In the genomic region with DNA sequence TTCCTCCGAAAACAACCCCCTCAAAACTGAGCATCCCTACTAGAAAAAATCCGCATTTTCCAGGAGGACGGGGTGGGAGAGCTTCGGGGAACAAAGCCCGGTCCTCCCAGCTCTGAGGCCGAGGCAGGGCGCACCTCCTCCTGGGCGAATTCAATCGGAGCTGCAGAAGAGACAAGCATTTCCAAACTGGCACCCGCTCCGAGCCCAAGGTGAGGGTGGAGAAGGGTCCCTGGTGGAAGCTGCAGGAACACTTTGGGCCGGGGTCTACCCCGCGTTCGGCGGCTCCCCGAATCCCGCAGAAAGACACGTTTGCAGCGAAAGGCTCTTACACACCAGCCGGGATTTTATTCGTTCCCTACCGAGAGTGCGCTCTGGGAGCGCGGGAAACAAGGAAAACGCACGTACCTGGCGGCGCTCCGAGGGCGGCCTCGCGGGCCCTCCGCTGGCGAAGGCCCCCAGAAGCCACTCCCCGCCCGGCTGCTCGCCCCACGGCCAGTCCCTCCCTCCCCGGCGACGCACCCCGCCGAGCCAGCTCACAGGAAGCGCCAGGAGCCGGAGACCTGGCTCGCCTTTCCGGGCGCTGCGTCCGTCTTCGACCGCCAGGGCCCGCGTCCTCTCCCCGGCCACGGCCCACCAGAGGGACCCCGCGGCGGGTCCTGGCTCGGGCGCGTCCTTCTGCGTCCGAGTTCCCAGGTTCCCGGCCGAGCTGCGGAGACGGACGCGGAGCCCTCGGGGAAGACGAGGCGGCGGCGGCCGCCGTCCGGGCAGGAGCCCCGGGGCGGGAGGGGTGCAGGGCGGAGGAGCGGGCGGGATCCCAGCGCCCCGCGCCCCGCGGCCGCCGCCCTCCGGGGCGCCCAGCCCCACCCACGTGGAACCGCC, we compare ENCODE assay signal across 8 cellular contexts. TPM values are rescaled to one million over a fixed set of nuclear protein-coding genes. Genes with fewer than 3 reads are reported as not detected.
DNase-seq lines count a peak whose midpoint lies in the region; ATAC-seq and TF ChIP-seq lines count a peak whose summit lies in the region.

No MANE protein-coding gene starts in this region.

- H2BK20ac ChIP-seq in IMR-90 (ENCODE audit: low read depth, low read length), result no peak overlapping the region

- H4K8ac ChIP-seq in IMR-90 (ENCODE audit: low read depth in 2 of 2, low read length in 2 of 2), result peak overlapping the region; percentile 74 to 93; a peak in 3 of 4 replicates

- H3K9ac ChIP-seq in IMR-90 (ENCODE audit: low read depth, low read length), result peak overlapping the region; percentile 100

- H3K27ac ChIP-seq in IMR-90 (ENCODE audit: insufficient read depth, low read length) (peak overlapping the region; percentile 100), heart left ventricle (peak overlapping the region; percentile 94 to 99 (median 97))

- intact Hi-C loops in IMR-90 (cut with micrococcal nuclease) (loop anchor here (1.0 kb wide), 1 partner anchor 49 kb away; no protein-coding TSS in a partner anchor), heart left ventricle (cut with DNase I) (loop anchor here in 1 of 10 donors (2.0 kb wide), 1 partner anchor 41 kb away; no protein-coding TSS in a partner anchor)

- peaks cover 10% of the 10 kb centered on the region; the same call in 1 of the 2 replicates for H3K9me1 ChIP-seq in IMR-90 (ENCODE audit: insufficient read depth, low read length)

- peaks cover 15% of the 10 kb centered on the region for H3K4me1 ChIP-seq in IMR-90 (ENCODE audit: control insufficient read depth, insufficient read depth, low read length)
- H3K4me1 ChIP-seq in heart left ventricle, result peaks cover 0 to 60% (median 22%) of the 10 kb centered on the region in 12 donors

- H3K9me3 ChIP-seq in IMR-90 (ENCODE audit: control insufficient read depth, insufficient read depth, low read length) (no peaks in the 10 kb centered on the region), heart left ventricle (no peaks in the 10 kb centered on the region)

- peak overlapping the region; percentile 89 for H3K23ac ChIP-seq in IMR-90 (ENCODE audit: low read depth, low read length)

- peaks cover 6% of the 10 kb centered on the region for H3K36me3 ChIP-seq in IMR-90 (ENCODE audit: control insufficient read depth, insufficient read depth, low read length)
- peaks cover 0 to 3% (median 0%) of the 10 kb centered on the region in 9 donors for H3K36me3 ChIP-seq in heart left ventricle

- peak overlapping the region; percentile 98 for H3K4me3 ChIP-seq in IMR-90 (ENCODE audit: insufficient read depth, low read depth, low read length)
- peak overlapping the region; percentile 66 to 93 (median 82) for H3K4me3 ChIP-seq in heart left ventricle

- dilution Hi-C loops in IMR-90 (cut with HindIII; ENCODE audit: low sequenced_read_pairs, unreplicated experiment), result no loop called here

- no peaks in the 10 kb centered on the region for H3K27me3 ChIP-seq in IMR-90 (ENCODE audit: control insufficient read depth, insufficient read depth, low read length)
- H3K27me3 ChIP-seq in heart left ventricle, result peaks cover 0 to 34% (median 0%) of the 10 kb centered on the region in 9 donors

- H2BK5ac ChIP-seq in IMR-90 (ENCODE audit: low read depth, low read length, poor library complexity, severe bottlenecking), result peak overlapping the region; percentile 96

- peak overlapping the region; percentile 84 for H2AFZ ChIP-seq in IMR-90 (replicated peaks; ENCODE audit: low read length, poor library complexity)

- ATAC-seq in GM21528 (IDR thresholded peaks at IDR 0.05; ENCODE audit: low FRiP score, unreplicated experiment) (peak; percentile 44), IMR-90 (ENCODE audit: low read depth) (peak; percentile 55), heart left ventricle (peak; percentile 35 to 72 (median 65)), HG03457 (IDR thresholded peaks at IDR 0.05; ENCODE audit: unreplicated experiment) (no peak)

- peaks cover 3 to 13% of the 10 kb centered on the region in 2 experiments; a peak in 3 of 4 replicates for H3K79me1 ChIP-seq in IMR-90 (ENCODE audit: low read depth in 1 of 2, low read length in 2 of 2)

- H3K4me2 ChIP-seq in IMR-90 (ENCODE audit: low read depth, low read length), result peak overlapping the region; percentile 68

- TF ChIP-seq POLR2A in IMR-90 (IDR thresholded peaks at IDR 0.05; ENCODE audit: low read depth, low read length), result peak; percentile 22
- TF ChIP-seq POLR2A in heart left ventricle (IDR thresholded peaks at IDR 0.05), result peak in 1 of 2 donors; percentile 65

- peak; percentile 40 for TF ChIP-seq RAD21 in IMR-90 (IDR thresholded peaks at IDR 0.05; ENCODE audit: low read length)

- CTCF ChIA-PET in IMR-90 (lab: Yijun Ruan, JAX), result interaction anchor here (1.0 kb wide), 1 partner anchor 50 kb away, joined by 4 read pairs; a partner anchor contains a TSS

- in situ Hi-C loops in IMR-90 (cut with MboI; ENCODE audit: low sequenced_read_pairs), result no loop called here

- peak overlapping the region; percentile 90 for H3K14ac ChIP-seq in IMR-90 (replicated peaks; ENCODE audit: low read depth, low read length)

- peak overlapping the region; percentile 78 for H2BK120ac ChIP-seq in IMR-90 (ENCODE audit: low read depth, low read length)

- POLR2A ChIA-PET in IMR-90 (lab: Charles Lee; ENCODE audit: unreplicated experiment), result interaction anchor here (0.5 to 0.6 kb wide), 2 partner anchors 53 to 167 kb away, joined by 3 to 4 read pairs; a partner anchor contains a TSS

- peak; percentile 92 for DNase-seq in EH (ENCODE audit: low read depth)
- peak; percentile 87 for DNase-seq in IMR-90
- DNase-seq in RPMI8226, result peak; percentile 88
- DNase-seq in amniotic stem cell (lab: John Stamatoyannopoulos, UW), result peak; percentile 77
- peak; percentile 88 to 95 (median 93) for DNase-seq in heart left ventricle
- peak; percentile 35 for DNase-seq in pons (ENCODE audit: low spot score)

- no peak overlapping the region; the same call in 2 of the 3 replicates for H2BK15ac ChIP-seq in IMR-90 (ENCODE audit: low read depth, low read length)

- 0% methylated on average over 21 of the region's 96 CpGs; no CpG with 5 or more reads in 1 of the 2 experiments for WGBS in IMR-90 (ENCODE audit: extremely low coverage in 2 of 2, insufficient read length in 1 of 2), 2 experiments
- whole genome bisulfite sequencing in heart left ventricle, 4 donors, result 0 to 2% (median 1%) methylated on average over 28 to 96 of the region's 96 CpGs

- peak overlapping the region; percentile 100 for H2AK9ac ChIP-seq in IMR-90 (replicated peaks; ENCODE audit: low read depth, low read length, poor library complexity)

- H4K5ac ChIP-seq in IMR-90 (ENCODE audit: low read depth, low read length), result peak overlapping the region; percentile 81

- TF ChIP-seq CTCF in IMR-90 (conservative IDR thresholded peaks at IDR 0.05; ENCODE audit: low read depth, low read length) (peak; percentile 54), heart left ventricle (IDR thresholded peaks at IDR 0.05) (peak in 9 of 12 donors; percentile 18 to 51 (median 32))

- peak overlapping the region; percentile 87 for H3K18ac ChIP-seq in IMR-90 (ENCODE audit: low read depth, low read length)

- H3K56ac ChIP-seq in IMR-90 (ENCODE audit: extremely low read depth, insufficient read depth, low read length), result peak overlapping the region; percentile 99

- peak overlapping the region; percentile 93 for H2AK5ac ChIP-seq in IMR-90 (ENCODE audit: low read depth, low read length)

- BruUV-seq in IMR-90 (replicated peaks; lab: Mats Ljungman, UMichigan), result no TSS peak

- H4K20me1 ChIP-seq in IMR-90 (ENCODE audit: insufficient read depth, low read length), result peaks cover 27% of the 10 kb centered on the region

- H3K4ac ChIP-seq in IMR-90 (ENCODE audit: low read depth, low read length), result peak overlapping the region; percentile 99

- peak overlapping the region; percentile 90 for H4K91ac ChIP-seq in IMR-90 (ENCODE audit: insufficient read depth, low read depth, low read length)

TF ChIP-seq in IMR-90, 13 proteins besides CTCF, POLR2A, EP300 and RAD21:
- TF ChIP-seq NFE2L2 (IDR thresholded peaks at IDR 0.05; ENCODE audit: low read depth, low read length) (no peak), SMC3 (IDR thresholded peaks at IDR 0.05; ENCODE audit: low read depth, low read length) (peak; percentile 34; the same call in 1 of the 2 replicates), MAZ (IDR thresholded peaks at IDR 0.05; ENCODE audit: borderline replicate concordance, low read depth, low read length) (peak; percentile 74), MXI1 (IDR thresholded peaks at IDR 0.05; ENCODE audit: borderline replicate concordance, low read depth, low read length) (0 out of 2 replicates have a peak, but pooled peaks have one; percentile 6)

RNA-seq across cellular contexts. Expression of a gene that starts 49.8 kb away (rescaled TPM):
- 0.36 and 0.83 TPM in 2 replicates for total RNA-seq in IMR-90 (2012; rRNA removed)
- polyA plus RNA-seq in IMR-90 (2012; rRNA removed), result 7.8 and 8.1 TPM in 2 replicates
- 4.4 and 5.5 TPM in 2 replicates for polyA plus RNA-seq in IMR-90 (2012; cell fraction: cytosol; rRNA removed)
- 24.1 and 56.3 TPM in 2 replicates for polyA plus RNA-seq in IMR-90 (2012; cell fraction: nucleus; rRNA removed; ENCODE audit: low replicate concordance)
- 10 to 100 TPM in 3 of 9 donors, 1 to 10 TPM in 6; 6.0 to 19.6 (median 9.3) TPM for total RNA-seq in heart left ventricle
- polyA plus RNA-seq in heart left ventricle, result 1 to 10 TPM; 7.6 to 8.5 TPM

RNA-seq across cellular contexts. Expression of a gene that starts 50.3 kb away (rescaled TPM):
- total RNA-seq in IMR-90 (2012; rRNA removed) (12.7 and 14.2 TPM in 2 replicates), heart left ventricle (10 to 100 TPM; 27.4 to 67.7 (median 43.1) TPM)
- polyA plus RNA-seq in IMR-90 (2012; rRNA removed) (46.7 and 53.2 TPM in 2 replicates), heart left ventricle (10 to 100 TPM; 48.0 to 63.3 TPM)
- polyA plus RNA-seq in IMR-90 (2012; cell fraction: cytosol; rRNA removed), result 40.4 and 68.1 TPM in 2 replicates
- 86.4 and 189 TPM in 2 replicates for polyA plus RNA-seq in IMR-90 (2012; cell fraction: nucleus; rRNA removed; ENCODE audit: low replicate concordance)

Comparison
In these comparisons a context has a peak if more than half of its experiments do, and no peak if none do; other contexts are left out.
1. DNase-seq: peak in every context shown above with its lines; median percentile 93 in heart left ventricle; 92 in EH; 88 in RPMI8226; 87 in IMR-90; 77 in amniotic stem cell; 35 in pons.